In genomic region chr2:5981241-5982055, GRCh38 we compare ENCODE assay signal across 9 cellular contexts.
DNase-seq lines count a peak whose midpoint lies in the region; ATAC-seq and TF ChIP-seq lines count a peak whose summit lies in the region.
"Had no signal": no experiment of that assay in that cellular context is flagged by ENCODE, and none has a peak within 500 bp of the region (broad histone marks: within the 10 kb centered on the region; RNA-seq: fewer than 3 reads in every experiment).

No MANE protein-coding gene starts in this region.

- H3K36me3 ChIP-seq in PC-3 (ENCODE audit: low read depth, low read length) = no peaks in the 10 kb centered on the region

- H3K14ac ChIP-seq in H9 (ENCODE audit: insufficient read depth, low read length) = peak overlapping the region; percentile 85

- intact Hi-C loops in posterior cingulate gyrus (cut with DNase I) (loop anchor here (2.0 to 10.0 kb wide), 2 partner anchors 47 to 93 kb away; no protein-coding TSS in a partner anchor), PC-3 (cut with micrococcal nuclease) (no loop called here)

- H3K27me3 ChIP-seq in H9 (ENCODE audit: insufficient read depth, low read length) = no peaks in the 10 kb centered on the region
- H3K27me3 ChIP-seq in PC-3 (ENCODE audit: low read length) = peaks cover 11% of the 10 kb centered on the region; the same call in 1 of the 2 replicates

- no peak overlapping the region for H3T11ph ChIP-seq in H9 (ENCODE audit: low read length)

- no peak overlapping the region for H2BK20ac ChIP-seq in H9 (ENCODE audit: low read depth, low read length, poor library complexity, severe bottlenecking)

- H3K4me3 ChIP-seq in PC-3 (ENCODE audit: low read length) = no peak overlapping the region

- H4K91ac ChIP-seq in H9 (ENCODE audit: insufficient read length, low read depth, low read length) = no peak overlapping the region

- H2AFZ ChIP-seq in H9 (ENCODE audit: low read length) = peak overlapping the region; percentile 46
- no peak overlapping the region for H2AFZ ChIP-seq in PC-3 (ENCODE audit: low read length)

- H3K9me3 Mint-ChIP-seq in H9 (peaks cover 0 to 10% of the 10 kb centered on the region in 2 experiments; a peak in 1 of 5 replicates), glutamatergic neuron (ENCODE audit: unreplicated experiment) (peaks cover 11% of the 10 kb centered on the region)
- peaks cover 0 to 5% (median 0%) of the 10 kb centered on the region in 9 donors for H3K9me3 Mint-ChIP-seq in naive thymus-derived CD8-positive, alpha-beta T cell

- H3K27ac ChIP-seq in H9 (ENCODE audit: insufficient read length, low read depth, low read length) (no peak overlapping the region), PC-3 (ENCODE audit: low read length) (no peak overlapping the region)

- no peak overlapping the region for H3K4ac ChIP-seq in H9 (ENCODE audit: low read depth, low read length)

- no peak overlapping the region for H2BK120ac ChIP-seq in H9 (ENCODE audit: low read depth, low read length, poor library complexity, severe bottlenecking)

- H3K23me2 ChIP-seq in H9 (ENCODE audit: insufficient read length, low read depth, low read length, poor library complexity, severe bottlenecking) = peaks cover 7% of the 10 kb centered on the region

- H3K9me3 ChIP-seq in H9 (ENCODE audit: control insufficient read depth, low read depth, low read length) (no peaks in the 10 kb centered on the region), PC-3 (ENCODE audit: low read length) (no peaks in the 10 kb centered on the region)

- no peak overlapping the region for H2BK5ac ChIP-seq in H9 (ENCODE audit: insufficient read length, low read length)

- H3K56ac ChIP-seq in H9 (ENCODE audit: insufficient read length, low read depth, low read length) = no peak overlapping the region

- H3K36me3 Mint-ChIP-seq in H9 (ENCODE audit: insufficient read depth in 1 of 3, low read depth in 3 of 3) = peaks cover 3 to 15% (median 3%) of the 10 kb centered on the region in 3 experiments; a peak in 2 of 7 replicates
- no peaks in the 10 kb centered on the region for H3K36me3 Mint-ChIP-seq in glutamatergic neuron (ENCODE audit: unreplicated experiment)
- H3K36me3 Mint-ChIP-seq in naive thymus-derived CD8-positive, alpha-beta T cell = no peaks in the 10 kb centered on the region
- H3K36me3 Mint-ChIP-seq: activated naive CD8-positive, alpha-beta T cell had no signal

- H3K27ac Mint-ChIP-seq in H9 = no peak overlapping the region; a peak in 1 of 7 replicates
- H3K27ac Mint-ChIP-seq in glutamatergic neuron (ENCODE audit: unreplicated experiment) = peak overlapping the region; percentile 98
- H3K27ac Mint-ChIP-seq in naive thymus-derived CD8-positive, alpha-beta T cell = no peak overlapping the region
- H3K27ac Mint-ChIP-seq: activated naive CD8-positive, alpha-beta T cell had no signal

- no peaks in the 10 kb centered on the region for H3F3A ChIP-seq in PC-3 (ENCODE audit: low read length, unreplicated experiment)

- no peak overlapping the region for H4K5ac ChIP-seq in H9 (ENCODE audit: insufficient read length, low read depth, low read length)

- peak overlapping the region; percentile 72 for H3K18ac ChIP-seq in H9 (ENCODE audit: insufficient read length, low read depth, low read length)

- TF ChIP-seq CTCF in H9 (conservative IDR thresholded peaks at IDR 0.05) (no peak), glutamatergic neuron (IDR thresholded peaks at IDR 0.05; ENCODE audit: partially characterized antibody, unreplicated experiment) (no peak), PC-3 (conservative IDR thresholded peaks at IDR 0.05; ENCODE audit: low read depth, low read length) (no peak)

- H3K9ac ChIP-seq in H9 (ENCODE audit: extremely low read depth, insufficient read length, low read length) (no peak overlapping the region), PC-3 (ENCODE audit: low read length) (no peak overlapping the region)

- DNase-seq in H9 (peak; percentile 62), NCI-H69 (lab: John Stamatoyannopoulos, UW) (peak; percentile 71), glutamatergic neuron (peak; percentile 77), posterior cingulate gyrus (peak in 8 of 10 donors; percentile 44 to 90 (median 58)), PC-3 (no peak)
- DNase-seq in naive thymus-derived CD8-positive, alpha-beta T cell = no peak

- H3K27me3 Mint-ChIP-seq in H9 (ENCODE audit: low read depth) = peaks cover 9% of the 10 kb centered on the region
- peaks cover 11% of the 10 kb centered on the region for H3K27me3 Mint-ChIP-seq in glutamatergic neuron (ENCODE audit: unreplicated experiment)
- peaks cover 1 to 31% (median 15%) of the 10 kb centered on the region in 5 donors for H3K27me3 Mint-ChIP-seq in naive thymus-derived CD8-positive, alpha-beta T cell

- H4K20me1 ChIP-seq in H9 (ENCODE audit: control insufficient read depth, insufficient read depth, insufficient read length) (no peaks in the 10 kb centered on the region), PC-3 (ENCODE audit: low read length) (no peaks in the 10 kb centered on the region)

- H3K9me2 ChIP-seq in PC-3 (replicated peaks; ENCODE audit: low read length) = no peaks in the 10 kb centered on the region

- H3K4me3 Mint-ChIP-seq in H9 (peak overlapping the region; percentile 54 to 72), glutamatergic neuron (ENCODE audit: unreplicated experiment) (peak overlapping the region; percentile 81)
- H3K4me3 Mint-ChIP-seq in naive thymus-derived CD8-positive, alpha-beta T cell = peak overlapping the region in 2 of 10 donors; percentile 6 to 22
- H3K4me3 Mint-ChIP-seq: activated naive CD8-positive, alpha-beta T cell had no signal

- H3K79me1 ChIP-seq in H9 (ENCODE audit: insufficient read depth, low read depth, low read length, poor library complexity, severe bottlenecking) = no peaks in the 10 kb centered on the region

- no peaks in the 10 kb centered on the region for H3K4me1 ChIP-seq in H9 (ENCODE audit: insufficient read depth, low read length)
- no peaks in the 10 kb centered on the region for H3K4me1 ChIP-seq in PC-3 (ENCODE audit: insufficient read depth, low read length)

- no TSS peak for BruUV-seq in PC-3 (replicated peaks; lab: Mats Ljungman, UMichigan)

- H3K79me2 ChIP-seq in H9 (ENCODE audit: insufficient read depth, low read length) (no peaks in the 10 kb centered on the region), PC-3 (ENCODE audit: low read length) (no peaks in the 10 kb centered on the region)

- peak overlapping the region; percentile 66 for H3K4me2 ChIP-seq in H9 (ENCODE audit: insufficient read depth, insufficient read length, low read length)
- H3K4me2 ChIP-seq in PC-3 (ENCODE audit: low read length) = no peak overlapping the region

- H3K4me1 Mint-ChIP-seq in H9 = peaks cover 50 to 52% of the 10 kb centered on the region in 2 experiments
- peaks cover 69% of the 10 kb centered on the region for H3K4me1 Mint-ChIP-seq in glutamatergic neuron (ENCODE audit: low read depth, unreplicated experiment)
- peaks cover 0 to 2% (median 0%) of the 10 kb centered on the region in 4 donors for H3K4me1 Mint-ChIP-seq in naive thymus-derived CD8-positive, alpha-beta T cell

- no CpG with 5 or more reads among the region's 31 CpGs for WGBS in H9 (ENCODE audit: extremely low coverage, insufficient read length, low lambda C conversion rate)

- no peak for ATAC-seq in activated CD4-positive, CD25-positive, alpha-beta regulatory T cell treated with anti-CD3 and anti-CD28 coated beads, Interleukin-2, amount 50 U/mL, for 24 hours
- no peak for ATAC-seq in naive thymus-derived CD8-positive, alpha-beta T cell
- ATAC-seq in PC-3 = no peak
- ATAC-seq in GM21786 (IDR thresholded peaks at IDR 0.05; ENCODE audit: unreplicated experiment) = no peak

- POLR2A ChIA-PET in naive thymus-derived CD8-positive, alpha-beta T cell (lab: Charles Lee) = no interaction called here
- POLR2A ChIA-PET in PC-3 (lab: Charles Lee; ENCODE audit: unreplicated experiment) = no interaction called here

- H2AK5ac ChIP-seq in H9 (ENCODE audit: insufficient read length, low read length) = no peak overlapping the region

- H2BK15ac ChIP-seq in H9 (ENCODE audit: low read depth, low read length) = peak overlapping the region; percentile 33; the same call in 1 of the 2 replicates

- CTCF ChIA-PET in PC-3 (lab: Charles Lee) = no interaction called here

- H4K8ac ChIP-seq in H9 (replicated peaks; ENCODE audit: insufficient read length, low read depth, low read length) = no peak overlapping the region

- H3K23ac ChIP-seq in H9 (ENCODE audit: insufficient read length, low read depth, low read length) = no peak overlapping the region

- no peak overlapping the region for H2BK12ac ChIP-seq in H9 (ENCODE audit: insufficient read length, low read depth, low read length)

Comparison
In these comparisons a context has a peak if more than half of its experiments do, and no peak if none do; other contexts are left out.
1. DNase-seq: peak in H9 (single experiment), NCI-H69 (single experiment), glutamatergic neuron (single experiment) and posterior cingulate gyrus (8 of 10); none in naive thymus-derived CD8-positive, alpha-beta T cell (0 of 10) and PC-3 (single experiment).